Comparison of ENCODE assay signal across 23 cellular contexts in the genomic region with DNA sequence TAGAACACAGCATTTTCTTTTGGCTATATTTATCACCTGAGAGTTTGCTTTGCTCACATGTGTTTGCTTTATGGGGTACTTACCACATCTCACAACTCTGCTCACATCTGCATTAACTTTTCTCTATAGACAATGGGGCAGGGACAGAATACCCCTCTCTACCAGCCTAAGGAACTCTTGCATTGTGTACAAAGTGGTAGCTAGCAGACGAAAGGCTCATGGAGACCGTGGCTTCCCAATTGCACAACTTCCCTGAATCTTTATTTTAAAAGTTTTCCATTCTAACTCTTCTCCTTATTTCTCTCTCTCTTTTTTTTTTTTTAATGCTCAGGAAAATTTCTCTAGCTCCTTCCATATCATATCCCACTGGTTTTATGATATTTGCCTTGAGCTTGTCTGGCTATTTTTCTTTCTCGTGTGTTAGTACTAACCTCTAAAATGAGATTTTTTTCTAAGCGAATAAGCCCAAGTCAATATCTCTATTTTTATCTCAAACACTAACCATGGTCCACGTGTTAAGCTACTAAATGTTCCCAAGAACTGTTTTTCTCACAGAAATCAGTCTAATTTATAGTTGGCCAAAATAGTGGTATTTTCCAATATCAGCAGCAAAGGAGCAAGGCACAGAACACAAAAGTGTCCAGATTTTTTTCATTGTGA.
"Had no signal": no experiment of that assay in that cellular context is flagged by ENCODE, and none has a peak within 500 bp of the region (broad histone marks: within the 10 kb centered on the region; RNA-seq: fewer than 3 reads in every experiment).

No MANE protein-coding gene starts in this region.

- H3K36me3 ChIP-seq: left lung, prostate gland, upper lobe of left lung had no signal

- DNase-seq: activated B cell treated with CpG ODN at 0.5 μM for 24 hours; activated CD4-positive, alpha-beta T cell treated with anti-CD3 and anti-CD28 coated beads for 36 hours; activated CD4-positive, alpha-beta T cell treated with anti-CD3 and anti-CD28 coated beads, Interleukin-2, amount 50 U/mL, for 4 hours; activated CD8-positive, alpha-beta memory T cell treated with anti-CD3 and anti-CD28 coated beads for 24 hours; activated CD8-positive, alpha-beta memory T cell treated with anti-CD3 and anti-CD28 coated beads, Interleukin-2, amount 50 U/mL, for 4 hours; activated T-cell treated with anti-CD3 and anti-CD28 coated beads, Interleukin-2, amount 50 U/mL, for 24 hours; effector CD4-positive, alpha-beta T cell; foreskin fibroblast; hippocampal formation; kidney glomerular epithelial cell; left lung; mammary epithelial cell; midbrain; natural killer cell; small intestine; stimulated activated CD4-positive, alpha-beta T cell treated with anti-CD3 and anti-CD28 coated beads, Interleukin-2, amount 100 ng/mL, for 48 hours; stimulated activated CD8-positive, alpha-beta memory T cell treated with anti-CD3 and anti-CD28 coated beads, Interleukin-4, amount 100 ng/mL, for 48 hours; stimulated activated naive B cell treated with anti-CD40 and anti-IgM and Interleukin-4, amounts not matched to agents 10 μg/mL and 1 μg/mL and 100 μg/mL, for 72 hours; T1000; testis; upper lobe of left lung had no signal

- H3K4me3 ChIP-seq: left lung, prostate gland, testis, upper lobe of left lung had no signal

- H3K4me1 ChIP-seq: left lung, prostate gland, testis had no signal

- ATAC-seq: activated CD4-positive, alpha-beta T cell treated with anti-CD3 and anti-CD28 coated beads for 36 hours; activated T-helper 17 cell treated with anti-CD3 and anti-CD28 coated beads, Interleukin-2, amount 50 U/mL, for 72 hours; left lung; natural killer cell; stimulated activated naive B cell treated with anti-CD40 and anti-IgM and Interleukin-4, amounts not matched to agents 10 μg/mL and 1 μg/mL and 100 μg/mL, for 72 hours had no signal

- H3K27ac ChIP-seq: left lung, prostate gland, testis, upper lobe of left lung had no signal

- H3K27me3 ChIP-seq: left lung, testis, upper lobe of left lung had no signal

- H3K9me3 ChIP-seq: prostate gland, testis had no signal
